In genomic region chr5:52837591-52838001, GRCh38 we compare ENCODE assay signal across 13 cellular contexts. TPM values are rescaled to one million over a fixed set of nuclear protein-coding genes. Genes with fewer than 3 reads are reported as not detected.
DNase-seq lines count a peak whose midpoint lies in the region; TF ChIP-seq lines count a peak whose summit lies in the region.
"Had no signal": no experiment of that assay in that cellular context is flagged by ENCODE, and none has a peak within 500 bp of the region (broad histone marks: within the 10 kb centered on the region; RNA-seq: fewer than 3 reads in every experiment).

No MANE protein-coding gene starts in this region.

- no peaks in the 10 kb centered on the region for H3K27me3 ChIP-seq in SJSA1 (replicated peaks)
- no peaks in the 10 kb centered on the region for H3K27me3 ChIP-seq in tibial artery

- H3K27ac ChIP-seq in SJSA1 (peak overlapping the region; percentile 66), tibial artery (peak overlapping the region; percentile 76 to 81)

- intact Hi-C loops in tibial artery (cut with DNase I; ENCODE audit: low total_unique reads): no loop called here

- H3K9me3 Mint-ChIP-seq in nephron: no peaks in the 10 kb centered on the region
- H3K9me3 Mint-ChIP-seq: CD4-positive, alpha-beta memory T cell; stimulated activated naive CD8-positive, alpha-beta T cell treated with anti-CD3 and anti-CD28 coated beads, Interleukin-15, Interleukin-2, amounts not matched to agents 100 ng/mL and 50 ng/mL, for 24 hours had no signal

- TF ChIP-seq CTCF in epithelial cell of proximal tubule (conservative IDR thresholded peaks at IDR 0.05; ENCODE audit: low read depth, low read length) (no peak), nephron (IDR thresholded peaks at IDR 0.05; ENCODE audit: unreplicated experiment in 3 of 3) (no peak), tibial artery (IDR thresholded peaks at IDR 0.05) (no peak)

- H3K36me3 ChIP-seq in SJSA1 (no peaks in the 10 kb centered on the region), tibial artery (no peaks in the 10 kb centered on the region)

- DNase-seq in SJSA1 (ENCODE audit: low read depth in 1 of 2, low spot score in 2 of 2) (peak in 1 of 2 experiments; percentile 70), epithelial cell of proximal tubule (ENCODE audit: low read depth) (no peak), tibial artery (no peak), NCI-H2171 treated with DMSO at 0.1 percent for 48 hours (lab: John Stamatoyannopoulos, UW) (no peak), OCI-M2 (lab: John Stamatoyannopoulos, UW; ENCODE audit: unreplicated experiment) (no peak), dermis blood vessel endothelial cell (no peak)
- DNase-seq: activated CD4-positive, alpha-beta T cell treated with anti-CD3 and anti-CD28 coated beads for 48 hours; CD4-positive, alpha-beta memory T cell; KBM-7; NCI-H1436; T-helper 17 cell had no signal

- peaks cover 33% of the 10 kb centered on the region for H3K4me1 Mint-ChIP-seq in nephron
- H3K4me1 Mint-ChIP-seq: CD4-positive, alpha-beta memory T cell had no signal

- H3K4me1 ChIP-seq in SJSA1 (replicated peaks) (peaks cover 45% of the 10 kb centered on the region), tibial artery (peaks cover 0 to 88% (median 3%) of the 10 kb centered on the region in 4 donors)

- H3K27ac Mint-ChIP-seq in nephron: peak overlapping the region; percentile 75 to 82 (median 80)
- H3K27ac Mint-ChIP-seq: CD4-positive, alpha-beta memory T cell; stimulated activated naive CD8-positive, alpha-beta T cell treated with anti-CD3 and anti-CD28 coated beads, Interleukin-15, Interleukin-2, amounts not matched to agents 100 ng/mL and 50 ng/mL, for 24 hours; T-helper 17 cell had no signal

- no peak overlapping the region for H3K4me3 Mint-ChIP-seq in nephron
- H3K4me3 Mint-ChIP-seq: CD4-positive, alpha-beta memory T cell; stimulated activated naive CD8-positive, alpha-beta T cell treated with anti-CD3 and anti-CD28 coated beads, Interleukin-15, Interleukin-2, amounts not matched to agents 100 ng/mL and 50 ng/mL, for 24 hours; T-helper 17 cell had no signal

- H3K9me3 ChIP-seq in SJSA1 (replicated peaks) (no peaks in the 10 kb centered on the region), tibial artery (no peaks in the 10 kb centered on the region)

- peak overlapping the region; percentile 14; the same call in 1 of the 2 replicates for H3K4me3 ChIP-seq in SJSA1
- peak overlapping the region; percentile 38 for H3K4me3 ChIP-seq in epithelial cell of proximal tubule (ENCODE audit: low read depth, low read length)
- H3K4me3 ChIP-seq in tibial artery: peak overlapping the region; percentile 12 to 21

- no peaks in the 10 kb centered on the region for H3K36me3 Mint-ChIP-seq in nephron (ENCODE audit: low read depth)
- H3K36me3 Mint-ChIP-seq: CD4-positive, alpha-beta memory T cell had no signal

- no peaks in the 10 kb centered on the region for H3K27me3 Mint-ChIP-seq in nephron (ENCODE audit: low read depth)
- H3K27me3 Mint-ChIP-seq: CD4-positive, alpha-beta memory T cell; stimulated activated naive CD8-positive, alpha-beta T cell treated with anti-CD3 and anti-CD28 coated beads, Interleukin-15, Interleukin-2, amounts not matched to agents 100 ng/mL and 50 ng/mL, for 24 hours; T-helper 17 cell had no signal

RNA-seq across cellular contexts. Expression of gene ITGA1, which starts 49.9 kb away (rescaled TPM):
- total RNA-seq in SJSA1 (2014; rRNA removed; shearing (Covaris generic)): 27.4 and 27.5 TPM in 2 replicates
- total RNA-seq in epithelial cell of proximal tubule: 2.2 and 3.2 TPM in 2 replicates
- 75.4 and 81.2 TPM in 2 replicates for total RNA-seq in dermis blood vessel endothelial cell

RNA-seq across cellular contexts. Expression of gene PELO, which starts 49.9 kb away (rescaled TPM):
- 12.8 and 20.9 TPM in 2 replicates for total RNA-seq in SJSA1 (2014; rRNA removed; shearing (Covaris generic))
- total RNA-seq in epithelial cell of proximal tubule: 10.6 and 17.7 TPM in 2 replicates
- total RNA-seq in dermis blood vessel endothelial cell: 22.8 and 24.0 TPM in 2 replicates
